Comparison of ENCODE assay signal across 22 cellular contexts in the genomic region with DNA sequence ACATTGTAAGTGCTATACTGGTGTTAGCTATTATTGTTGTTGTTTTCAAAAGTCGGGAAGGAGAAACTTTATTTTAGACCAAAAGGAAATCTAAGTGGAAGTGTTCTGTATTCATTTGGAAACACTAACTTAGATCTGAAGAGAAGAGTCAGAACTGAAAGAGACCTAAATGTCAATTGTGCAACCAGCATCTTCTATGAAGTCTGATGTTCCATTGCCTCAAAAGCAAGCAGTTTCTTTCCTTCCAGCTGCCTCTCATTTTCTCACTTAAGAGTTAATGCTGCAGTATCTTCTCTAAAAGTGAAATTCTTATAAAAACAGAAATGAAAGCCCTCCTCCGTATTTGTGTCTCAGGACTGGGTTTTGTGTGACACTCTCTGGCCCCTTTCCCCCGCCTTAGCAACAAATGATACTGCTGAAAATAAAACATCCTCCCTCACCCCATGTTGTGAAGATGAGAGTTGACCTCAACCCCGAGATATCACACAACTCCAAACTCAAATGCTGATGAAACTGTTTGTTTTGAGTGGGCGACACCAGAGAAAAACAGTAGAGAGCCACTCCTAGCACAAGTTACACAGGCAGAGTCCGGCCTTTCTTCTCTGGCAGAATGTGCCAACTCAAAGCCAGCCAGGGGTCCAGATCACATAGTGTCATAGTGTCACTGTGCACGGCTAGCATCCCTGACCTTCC. TPM values are rescaled to one million over a fixed set of nuclear protein-coding genes. Genes with fewer than 3 reads are reported as not detected.
A peak's percentile ranks its signal among the peaks of the same experiment; 100 is the strongest.
DNase-seq lines count a peak whose midpoint lies in the region; ATAC-seq and TF ChIP-seq lines count a peak whose summit lies in the region.
"Had no signal": no experiment of that assay in that cellular context is flagged by ENCODE, and none has a peak within 500 bp of the region (broad histone marks: within the 10 kb centered on the region; RNA-seq: fewer than 3 reads in every experiment).

No MANE protein-coding gene starts in this region.

- H3K4me1 ChIP-seq in GM23338 (ENCODE audit: insufficient read depth) (peaks cover 23% of the 10 kb centered on the region), right lobe of liver (peaks cover 0 to 5% (median 0%) of the 10 kb centered on the region in 4 donors), psoas muscle (no peaks in the 10 kb centered on the region)
- H3K4me1 ChIP-seq: transverse colon had no signal

- H3K4me1 Mint-ChIP-seq in GM23338, result peaks cover 27% of the 10 kb centered on the region
- no peaks in the 10 kb centered on the region for H3K4me1 Mint-ChIP-seq in activated naive CD8-positive, alpha-beta T cell treated with anti-CD3 and anti-CD28 coated beads, Interleukin-2, amount 50 U/mL, for 24 hours
- H3K4me1 Mint-ChIP-seq: activated B cell treated with CpG ODN at 0.5 μM for 24 hours had no signal

- peak; percentile 5 for DNase-seq in CD1c-positive myeloid dendritic cell (ENCODE audit: extremely low spot score)
- DNase-seq in GM23338 (ENCODE audit: low spot score), result no peak
- DNase-seq in activated naive CD8-positive, alpha-beta T cell treated with anti-CD3 and anti-CD28 coated beads, Interleukin-2, amount 50 U/mL, for 24 hours, result no peak
- DNase-seq in right lobe of liver, result peak in 1 of 3 donors; percentile 34
- no peak for DNase-seq in cortex of kidney (lab: John Stamatoyannopoulos, UW)
- no peak for DNase-seq in H7
- DNase-seq in NCI-H748 (lab: John Stamatoyannopoulos, UW; ENCODE audit: unreplicated experiment), result no peak
- no peak for DNase-seq in psoas muscle
- DNase-seq: activated B cell treated with CpG ODN at 0.5 μM for 24 hours; brain microvascular endothelial cell; heart right ventricle; NCI-H1105 treated with DMSO at 0.1 percent for 48 hours; NCI-H2081 treated with DMSO at 0.1 percent for 48 hours; SK-N-SH; stimulated activated naive CD4-positive, alpha-beta T cell treated with Interleukin-2 at 50 U/mL for 16 hours; transverse colon had no signal

- intact Hi-C loops in right lobe of liver (cut with DNase I) (no loop called here), psoas muscle (cut with DNase I) (no loop called here)

- H3K4me2 ChIP-seq in GM23338, result no peak overlapping the region
- H3K4me2 ChIP-seq: SK-N-SH had no signal

- no peaks in the 10 kb centered on the region for H3K27me3 Mint-ChIP-seq in GM23338 (ENCODE audit: insufficient read depth, low read depth, poor library complexity)
- peaks cover 1% of the 10 kb centered on the region for H3K27me3 Mint-ChIP-seq in activated naive CD8-positive, alpha-beta T cell treated with anti-CD3 and anti-CD28 coated beads, Interleukin-2, amount 50 U/mL, for 24 hours

- H3K4me3 ChIP-seq in GM23338, result no peak overlapping the region
- H3K4me3 ChIP-seq in right lobe of liver, result no peak overlapping the region
- H3K4me3 ChIP-seq in H7 (ENCODE audit: insufficient read depth, low read depth, low read length), result no peak overlapping the region
- H3K4me3 ChIP-seq in psoas muscle, result no peak overlapping the region
- H3K4me3 ChIP-seq: coronary artery, heart right ventricle, transverse colon had no signal

- H3K4me3 Mint-ChIP-seq in GM23338, result no peak overlapping the region
- H3K4me3 Mint-ChIP-seq in activated naive CD8-positive, alpha-beta T cell treated with anti-CD3 and anti-CD28 coated beads, Interleukin-2, amount 50 U/mL, for 24 hours, result no peak overlapping the region
- H3K4me3 Mint-ChIP-seq: activated B cell treated with CpG ODN at 0.5 μM for 24 hours had no signal

- peak overlapping the region; percentile 49 for H3K27ac Mint-ChIP-seq in GM23338
- H3K27ac Mint-ChIP-seq in activated naive CD8-positive, alpha-beta T cell treated with anti-CD3 and anti-CD28 coated beads, Interleukin-2, amount 50 U/mL, for 24 hours, result peak overlapping the region; percentile 19
- H3K27ac Mint-ChIP-seq: activated B cell treated with CpG ODN at 0.5 μM for 24 hours had no signal

- ATAC-seq in GM23338, result no peak; the same call in 2 of the 3 replicates
- ATAC-seq in activated naive CD8-positive, alpha-beta T cell treated with anti-CD3 and anti-CD28 coated beads, Interleukin-2, amount 50 U/mL, for 24 hours, result no peak
- ATAC-seq in right lobe of liver, result peak in 3 of 4 donors; percentile 68 to 92 (median 73)
- no peak for ATAC-seq in psoas muscle
- ATAC-seq: HCT116, heart right ventricle had no signal

- H3F3A ChIP-seq in GM23338 (replicated peaks; ENCODE audit: low read depth), result no peaks in the 10 kb centered on the region

- no peaks in the 10 kb centered on the region for H3K27me3 ChIP-seq in GM23338 (ENCODE audit: insufficient read depth)
- H3K27me3 ChIP-seq in right lobe of liver, result no peaks in the 10 kb centered on the region
- H3K27me3 ChIP-seq in H7 (ENCODE audit: control insufficient read depth, insufficient read depth, low read length), result no peaks in the 10 kb centered on the region; the same call in 1 of the 2 replicates
- peaks cover 0 to under 1% (median 0%) of the 10 kb centered on the region in 3 donors for H3K27me3 ChIP-seq in psoas muscle (ENCODE audit: insufficient read depth in 3 of 3, low read length in 2 of 3)
- H3K27me3 ChIP-seq: brain microvascular endothelial cell, heart right ventricle, transverse colon had no signal

- TF ChIP-seq POLR2A in right lobe of liver (IDR thresholded peaks at IDR 0.05), result no peak

- H3K9me3 ChIP-seq in right lobe of liver (no peaks in the 10 kb centered on the region), psoas muscle (no peaks in the 10 kb centered on the region)
- H3K9me3 ChIP-seq: heart right ventricle, SK-N-SH, transverse colon had no signal

- no peaks in the 10 kb centered on the region for H4K20me1 ChIP-seq in GM23338 (replicated peaks; ENCODE audit: insufficient read depth)

- peaks cover 14% of the 10 kb centered on the region; the same call in 2 of the 3 replicates for H3K36me3 Mint-ChIP-seq in GM23338 (ENCODE audit: low read depth)
- H3K36me3 Mint-ChIP-seq in activated naive CD8-positive, alpha-beta T cell treated with anti-CD3 and anti-CD28 coated beads, Interleukin-2, amount 50 U/mL, for 24 hours (ENCODE audit: low read depth), result no peaks in the 10 kb centered on the region

- peaks cover 8% of the 10 kb centered on the region for H3K9me2 ChIP-seq in GM23338 (ENCODE audit: insufficient read depth)
- H3K9me2 ChIP-seq: SK-N-SH had no signal

- no peaks in the 10 kb centered on the region for H3K36me3 ChIP-seq in GM23338 (ENCODE audit: insufficient read depth)
- H3K36me3 ChIP-seq in right lobe of liver, result no peaks in the 10 kb centered on the region
- H3K36me3 ChIP-seq in H7 (replicated peaks; ENCODE audit: control insufficient read depth, insufficient read depth, low read length), result no peaks in the 10 kb centered on the region
- no peaks in the 10 kb centered on the region for H3K36me3 ChIP-seq in psoas muscle (ENCODE audit: insufficient read depth in 1 of 2, low read depth in 1 of 2)
- H3K36me3 ChIP-seq: brain microvascular endothelial cell, heart right ventricle, transverse colon had no signal

- no peak overlapping the region for H3K27ac ChIP-seq in GM23338 (ENCODE audit: low read depth)
- H3K27ac ChIP-seq in right lobe of liver, result no peak overlapping the region
- H3K27ac ChIP-seq in psoas muscle, result no peak overlapping the region
- H3K27ac ChIP-seq: brain microvascular endothelial cell, C4-2B, coronary artery, heart right ventricle, RWPE1, transverse colon had no signal

- no peaks in the 10 kb centered on the region for H3K79me2 ChIP-seq in GM23338 (replicated peaks; ENCODE audit: insufficient read depth)

- 47% methylated on average over 5 of the region's 7 CpGs for WGBS in right lobe of liver (ENCODE audit: insufficient coverage, low coverage, low lambda C conversion rate, missing lambda C conversion rate)
- WGBS in psoas muscle, 3 donors, result 71 to 80% (median 71%) methylated on average over 7 of the region's 7 CpGs

- peaks cover 20% of the 10 kb centered on the region; the same call in 2 of the 3 replicates for H3K9me3 Mint-ChIP-seq in GM23338
- no peaks in the 10 kb centered on the region for H3K9me3 Mint-ChIP-seq in activated naive CD8-positive, alpha-beta T cell treated with anti-CD3 and anti-CD28 coated beads, Interleukin-2, amount 50 U/mL, for 24 hours
- H3K9me3 Mint-ChIP-seq: activated B cell treated with CpG ODN at 0.5 μM for 24 hours had no signal

- H2AFZ ChIP-seq in GM23338, result peak overlapping the region; percentile 17; the same call in 1 of the 2 replicates

- TF ChIP-seq CTCF in GM23338 (conservative IDR thresholded peaks at IDR 0.05; ENCODE audit: low read depth in 2 of 2) (no peak), right lobe of liver (IDR thresholded peaks at IDR 0.05) (no peak), psoas muscle (IDR thresholded peaks at IDR 0.05) (no peak)

TF ChIP-seq in GM23338, 12 proteins besides CTCF, POLR2A, EP300 and RAD21 (continues in another document):
- no peak for TF ChIP-seq CREB1 (CRISPR knock-in tag; IDR thresholded peaks at IDR 0.05; ENCODE audit: low read depth)

RNA-seq across cellular contexts. Expression of gene GLDN, which starts 48.9 kb away (rescaled TPM):
- total RNA-seq in GM23338 (2014; rRNA removed; shearing (Covaris generic)), result 1.2 and 1.5 TPM in 2 replicates
- polyA plus RNA-seq in GM23338 (2016; fragmentation: Nextera tagmentation; extraction: Ambion mirVana) (0.19 and 0.32 TPM in 2 replicates), psoas muscle (1 to 10 TPM in 1 of 3 donors, under 1 TPM in 2; 0.27 to 1.3 (median 0.77) TPM)
- total RNA-seq in right lobe of liver (under 1 TPM; 0.18 to 0.81 (median 0.43) TPM), psoas muscle (1 to 10 TPM in 3 of 4 donors, under 1 TPM in 1; 0.07 to 1.7 (median 1.4) TPM)
- 0.35 and 0.67 TPM in 2 replicates for total RNA-seq in H7 (2014; rRNA removed; shearing (Covaris generic))
- total RNA-seq: activated B cell treated with CpG ODN at 0.5 μM for 24 hours; osteocyte; T-helper 2 cell treated with Interferon-gamma antibody and Interleukin-4, amounts not matched to agents 100 ng/mL and 5 ng/mL, for 36 hours had no signal
- polyA plus RNA-seq: SK-N-SH had no signal

RNA-seq across cellular contexts. Expression of gene CYP19A1, which starts 52.0 kb away (rescaled TPM):
- not detected in 2 replicates for total RNA-seq in GM23338 (2014; rRNA removed; shearing (Covaris generic))
- polyA plus RNA-seq in GM23338 (2016; fragmentation: Nextera tagmentation; extraction: Ambion mirVana), result 0.05 and 0.42 TPM in 2 replicates
- total RNA-seq in right lobe of liver, result not detected
- not detected in 2 replicates for total RNA-seq in H7 (2014; rRNA removed; shearing (Covaris generic))
- under 1 TPM; 0.21 to 0.71 (median 0.27) TPM for total RNA-seq in psoas muscle
- 1 to 10 TPM in 1 of 3 donors, under 1 TPM in 2; 0.10 to 4.7 (median 0.21) TPM for polyA plus RNA-seq in psoas muscle
- total RNA-seq: osteocyte, transverse colon had no signal

Comparison
In these comparisons a context has a peak if more than half of its experiments do, and no peak if none do; other contexts are left out.
1. ATAC-seq: peak in right lobe of liver (3 of 4); none in GM23338 (single experiment), activated naive CD8-positive, alpha-beta T cell treated with anti-CD3 and anti-CD28 coated beads, Interleukin-2, amount 50 U/mL, for 24 hours (single experiment) and psoas muscle (0 of 4).